Comparison of ENCODE assay signal across 13 cellular contexts in genomic region chr1:37734629-37735591, GRCh38. TPM values are rescaled to one million over a fixed set of nuclear protein-coding genes. Genes with fewer than 3 reads are reported as not detected.
DNase-seq lines count a peak whose midpoint lies in the region; ATAC-seq and TF ChIP-seq lines count a peak whose summit lies in the region.
"Had no signal": no experiment of that assay in that cellular context is flagged by ENCODE, and none has a peak within 500 bp of the region (broad histone marks: within the 10 kb centered on the region; RNA-seq: fewer than 3 reads in every experiment).

No MANE protein-coding gene starts in this region.

- in situ Hi-C loops in GM23248 (cut with MboI): no loop called here

- no peak for ATAC-seq in activated CD8-positive, alpha-beta T cell treated with anti-CD3 and anti-CD28 coated beads for 36 hours
- no peak for ATAC-seq in activated CD8-positive, alpha-beta T cell treated with anti-CD3 and anti-CD28 coated beads, Interleukin-2, amount 10 ng/mL, durations not matched to agents 7 days and 5 days
- peak; percentile 97 for ATAC-seq in WTC11

- H3K36me3 Mint-ChIP-seq in activated CD8-positive, alpha-beta T cell treated with anti-CD3 and anti-CD28 coated beads for 36 hours (ENCODE audit: low read depth): no peaks in the 10 kb centered on the region
- no peaks in the 10 kb centered on the region for H3K36me3 Mint-ChIP-seq in activated CD8-positive, alpha-beta T cell treated with anti-CD3 and anti-CD28 coated beads, Interleukin-2, amount 10 ng/mL, durations not matched to agents 7 days and 5 days (ENCODE audit: low read depth)
- H3K36me3 Mint-ChIP-seq in WTC11: no peaks in the 10 kb centered on the region

- H3K4me3 Mint-ChIP-seq in activated CD8-positive, alpha-beta T cell treated with anti-CD3 and anti-CD28 coated beads for 36 hours: no peak overlapping the region
- H3K4me3 Mint-ChIP-seq in activated CD8-positive, alpha-beta T cell treated with anti-CD3 and anti-CD28 coated beads, Interleukin-2, amount 10 ng/mL, durations not matched to agents 7 days and 5 days: no peak overlapping the region
- peak overlapping the region; percentile 80 for H3K4me3 Mint-ChIP-seq in WTC11

- no peaks in the 10 kb centered on the region for H3K4me1 Mint-ChIP-seq in activated CD8-positive, alpha-beta T cell treated with anti-CD3 and anti-CD28 coated beads for 36 hours (ENCODE audit: low read depth)
- H3K4me1 Mint-ChIP-seq in activated CD8-positive, alpha-beta T cell treated with anti-CD3 and anti-CD28 coated beads, Interleukin-2, amount 10 ng/mL, durations not matched to agents 7 days and 5 days (ENCODE audit: low read depth): no peaks in the 10 kb centered on the region
- H3K4me1 Mint-ChIP-seq in WTC11: peaks cover 2% of the 10 kb centered on the region; the same call in 1 of the 2 replicates

- peaks cover 44% of the 10 kb centered on the region for H3K27me3 Mint-ChIP-seq in activated CD8-positive, alpha-beta T cell treated with anti-CD3 and anti-CD28 coated beads for 36 hours
- H3K27me3 Mint-ChIP-seq in activated CD8-positive, alpha-beta T cell treated with anti-CD3 and anti-CD28 coated beads, Interleukin-2, amount 10 ng/mL, durations not matched to agents 7 days and 5 days (ENCODE audit: low read depth): peaks cover 34% of the 10 kb centered on the region
- peaks cover 34% of the 10 kb centered on the region for H3K27me3 Mint-ChIP-seq in WTC11 (ENCODE audit: low read depth)

- H3K9ac ChIP-seq in GM23248: no peak overlapping the region
- H3K9ac ChIP-seq: SK-N-SH had no signal

- H3K9me3 ChIP-seq in iPS-18c (ENCODE audit: control insufficient read depth, insufficient read depth, low read length) (no peaks in the 10 kb centered on the region), GM23248 (ENCODE audit: low read depth) (no peaks in the 10 kb centered on the region)
- H3K9me3 ChIP-seq: neutrophil, SK-N-SH had no signal

- no peaks in the 10 kb centered on the region for H3K4me1 ChIP-seq in GM23248 (ENCODE audit: insufficient read depth)

- H3K4me3 ChIP-seq in iPS-18c (ENCODE audit: insufficient read depth, low read depth, low read length) (peak overlapping the region; percentile 58; the same call in 1 of the 2 replicates), skeletal muscle cell (ENCODE audit: low read depth, low read length) (peak overlapping the region; percentile 19), GM23248 (no peak overlapping the region)

- POLR2A ChIA-PET in activated CD8-positive, alpha-beta T cell treated with anti-CD3 and anti-CD28 coated beads for 36 hours (lab: Charles Lee): no interaction called here
- POLR2A ChIA-PET in activated CD8-positive, alpha-beta T cell treated with anti-CD3 and anti-CD28 coated beads, Interleukin-2, amount 10 ng/mL, durations not matched to agents 7 days and 5 days (lab: Charles Lee): interaction anchor here (0.7 kb wide), 1 partner anchor 42 kb away, joined by 4 read pairs; no protein-coding TSS in a partner anchor
- POLR2A ChIA-PET in WTC11 (lab: Charles Lee): no interaction called here

- no peaks in the 10 kb centered on the region for H3K9me2 ChIP-seq in GM23248 (ENCODE audit: insufficient read depth)
- H3K9me2 ChIP-seq: SK-N-SH had no signal

- no peaks in the 10 kb centered on the region for H4K20me1 ChIP-seq in GM23248 (ENCODE audit: insufficient read depth)

- no peak overlapping the region for H3K4me2 ChIP-seq in GM23248 (ENCODE audit: unreplicated experiment)
- H3K4me2 ChIP-seq: SK-N-SH had no signal

- H2AFZ ChIP-seq in GM23248: no peak overlapping the region

- 15 to 19% methylated on average over 26 to 31 of the region's 32 CpGs for WGBS in GM23248 (ENCODE audit: low coverage in 1 of 2, low lambda C conversion rate in 2 of 2, missing lambda C conversion rate in 2 of 2), 2 experiments

- H3K27me3 ChIP-seq in GM23248 (replicated peaks; ENCODE audit: insufficient read depth): peaks cover 16% of the 10 kb centered on the region; the same call in 1 of the 2 replicates

- H3K79me2 ChIP-seq in GM23248 (ENCODE audit: insufficient read depth): no peaks in the 10 kb centered on the region

- no peaks in the 10 kb centered on the region for H3F3A ChIP-seq in GM23248 (ENCODE audit: insufficient read depth)

- H3K27ac ChIP-seq in GM23248: no peak overlapping the region
- H3K27ac ChIP-seq: neutrophil had no signal

- intact Hi-C loops in activated CD8-positive, alpha-beta T cell treated with anti-CD3 and anti-CD28 coated beads for 36 hours (cut with micrococcal nuclease): no loop called here

- CTCF ChIA-PET in activated CD8-positive, alpha-beta T cell treated with anti-CD3 and anti-CD28 coated beads for 36 hours (lab: Charles Lee): no interaction called here
- CTCF ChIA-PET in activated CD8-positive, alpha-beta T cell treated with anti-CD3 and anti-CD28 coated beads, Interleukin-2, amount 10 ng/mL, durations not matched to agents 7 days and 5 days (lab: Charles Lee): no interaction called here
- CTCF ChIA-PET in WTC11 (lab: Charles Lee): interaction anchor here (1.7 kb wide), 1 partner anchor 31 kb away, joined by 4 read pairs; no protein-coding TSS in a partner anchor

- H3K27ac Mint-ChIP-seq in activated CD8-positive, alpha-beta T cell treated with anti-CD3 and anti-CD28 coated beads for 36 hours: no peak overlapping the region
- no peak overlapping the region for H3K27ac Mint-ChIP-seq in activated CD8-positive, alpha-beta T cell treated with anti-CD3 and anti-CD28 coated beads, Interleukin-2, amount 10 ng/mL, durations not matched to agents 7 days and 5 days
- no peak overlapping the region for H3K27ac Mint-ChIP-seq in WTC11

- DNase-seq in activated CD8-positive, alpha-beta T cell treated with anti-CD3 and anti-CD28 coated beads for 36 hours: peak; percentile 35
- DNase-seq in activated CD8-positive, alpha-beta T cell treated with anti-CD3 and anti-CD28 coated beads, Interleukin-2, amount 10 ng/mL, durations not matched to agents 7 days and 5 days: no peak
- peak; percentile 88 for DNase-seq in WTC11 (ENCODE audit: low spot score)
- DNase-seq in skeletal muscle cell (ENCODE audit: low read depth): no peak
- no peak for DNase-seq in GM23248
- no peak for DNase-seq in hepatic stellate cell (ENCODE audit: low spot score)
- DNase-seq in NCI-H1092 treated with DMSO at 0.1 percent for 48 hours (lab: John Stamatoyannopoulos, UW): no peak
- DNase-seq: ACHN; COR-L47; effector CD8-positive, alpha-beta T cell; SK-N-SH had no signal

- no peak for TF ChIP-seq CTCF in activated CD8-positive, alpha-beta T cell treated with anti-CD3 and anti-CD28 coated beads for 36 hours (IDR thresholded peaks at IDR 0.05)
- TF ChIP-seq CTCF in WTC11 (IDR thresholded peaks at IDR 0.05): no peak

- no peaks in the 10 kb centered on the region for H3K36me3 ChIP-seq in GM23248 (ENCODE audit: low read depth)
- H3K36me3 ChIP-seq: neutrophil had no signal

- H3K9me3 Mint-ChIP-seq in activated CD8-positive, alpha-beta T cell treated with anti-CD3 and anti-CD28 coated beads for 36 hours: no peaks in the 10 kb centered on the region
- no peaks in the 10 kb centered on the region for H3K9me3 Mint-ChIP-seq in activated CD8-positive, alpha-beta T cell treated with anti-CD3 and anti-CD28 coated beads, Interleukin-2, amount 10 ng/mL, durations not matched to agents 7 days and 5 days (ENCODE audit: insufficient read depth)
- no peaks in the 10 kb centered on the region for H3K9me3 Mint-ChIP-seq in WTC11

TF ChIP-seq in WTC11, 78 proteins besides CTCF, POLR2A, EP300 and RAD21 (continues in another document):
- TF ChIP-seq, protein P1, sequence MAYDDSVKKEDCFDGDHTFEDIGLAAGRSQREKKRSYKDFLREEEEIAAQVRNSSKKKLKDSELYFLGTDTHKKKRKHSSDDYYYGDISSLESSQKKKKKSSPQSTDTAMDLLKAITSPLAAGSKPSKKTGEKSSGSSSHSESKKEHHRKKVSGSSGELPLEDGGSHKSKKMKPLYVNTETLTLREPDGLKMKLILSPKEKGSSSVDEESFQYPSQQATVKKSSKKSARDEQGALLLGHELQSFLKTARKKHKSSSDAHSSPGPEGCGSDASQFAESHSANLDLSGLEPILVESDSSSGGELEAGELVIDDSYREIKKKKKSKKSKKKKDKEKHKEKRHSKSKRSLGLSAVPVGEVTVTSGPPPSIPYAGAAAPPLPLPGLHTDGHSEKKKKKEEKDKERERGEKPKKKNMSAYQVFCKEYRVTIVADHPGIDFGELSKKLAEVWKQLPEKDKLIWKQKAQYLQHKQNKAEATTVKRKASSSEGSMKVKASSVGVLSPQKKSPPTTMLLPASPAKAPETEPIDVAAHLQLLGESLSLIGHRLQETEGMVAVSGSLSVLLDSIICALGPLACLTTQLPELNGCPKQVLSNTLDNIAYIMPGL (CRISPR knock-in tag; IDR thresholded peaks at IDR 0.05): no peak
- TF ChIP-seq FOXK1 (CRISPR knock-in tag; IDR thresholded peaks at IDR 0.05) (0 out of 2 replicates have a peak, but pooled peaks have one; percentile 29), ZNF416 (CRISPR knock-in tag; IDR thresholded peaks at IDR 0.05) (no peak)

RNA-seq across cellular contexts. Expression of gene EPHA10, which starts 30.0 kb away (rescaled TPM):
- not detected for total RNA-seq in activated CD8-positive, alpha-beta T cell treated with anti-CD3 and anti-CD28 coated beads for 36 hours
- not detected for total RNA-seq in activated CD8-positive, alpha-beta T cell treated with anti-CD3 and anti-CD28 coated beads, Interleukin-2, amount 10 ng/mL, durations not matched to agents 7 days and 5 days
- 1.3 to 1.5 TPM (median 1.3 TPM) in 3 replicates for total RNA-seq in WTC11 (2021)
- total RNA-seq in GM23248 (2014; rRNA removed; shearing (Covaris generic)): not detected in 2 replicates
- not detected in 2 replicates for polyA plus RNA-seq in GM23248 (2016; fragmentation: Nextera tagmentation; extraction: Ambion mirVana)

RNA-seq across cellular contexts. Expression of gene CDCA8, which starts 42.6 kb away (rescaled TPM):
- total RNA-seq in activated CD8-positive, alpha-beta T cell treated with anti-CD3 and anti-CD28 coated beads for 36 hours: 10 to 100 TPM; 53.7 to 56.0 TPM
- 100 to 1,000 TPM in 1 of 2 experiments, 10 to 100 TPM in 1; 97.3 to 102 TPM for total RNA-seq in activated CD8-positive, alpha-beta T cell treated with anti-CD3 and anti-CD28 coated beads, Interleukin-2, amount 10 ng/mL, durations not matched to agents 7 days and 5 days
- 42.1 to 47.7 TPM (median 43.3 TPM) in 3 replicates for total RNA-seq in WTC11 (2021)
- total RNA-seq in GM23248 (2014; rRNA removed; shearing (Covaris generic)): 4.4 and 5.7 TPM in 2 replicates
- 15.4 and 16.6 TPM in 2 replicates for polyA plus RNA-seq in GM23248 (2016; fragmentation: Nextera tagmentation; extraction: Ambion mirVana)

RNA-seq across cellular contexts. Expression of gene MANEAL, which starts 58.7 kb away (rescaled TPM):
- 1 to 10 TPM; 1.2 to 1.4 TPM for total RNA-seq in activated CD8-positive, alpha-beta T cell treated with anti-CD3 and anti-CD28 coated beads for 36 hours
- 1 to 10 TPM; 1.2 to 2.5 TPM for total RNA-seq in activated CD8-positive, alpha-beta T cell treated with anti-CD3 and anti-CD28 coated beads, Interleukin-2, amount 10 ng/mL, durations not matched to agents 7 days and 5 days
- total RNA-seq in WTC11 (2021): 4.2 to 6.4 TPM (median 5.9 TPM) in 3 replicates
- total RNA-seq in GM23248 (2014; rRNA removed; shearing (Covaris generic)): 0.65 and 1.8 TPM in 2 replicates
- 0.23 TPM in 1 of 2 replicates, not detected in the other for polyA plus RNA-seq in GM23248 (2016; fragmentation: Nextera tagmentation; extraction: Ambion mirVana)

Comparison
In these comparisons a context has a peak if more than half of its experiments do, and no peak if none do; other contexts are left out.
1. DNase-seq: peak in activated CD8-positive, alpha-beta T cell treated with anti-CD3 and anti-CD28 coated beads for 36 hours (single experiment) and WTC11 (single experiment); none in activated CD8-positive, alpha-beta T cell treated with anti-CD3 and anti-CD28 coated beads, Interleukin-2, amount 10 ng/mL, durations not matched to agents 7 days and 5 days (single experiment), skeletal muscle cell (single experiment), GM23248 (single experiment), hepatic stellate cell (single experiment) and NCI-H1092 treated with DMSO at 0.1 percent for 48 hours (single experiment).